In genomic region chr1:150161747-150162581, GRCh38 we compare ENCODE assay signal across 1 cellular context.
TF ChIP-seq lines count a peak whose summit lies in the region.

No MANE protein-coding gene starts in this region.

TF ChIP-seq in GM12878, 131 proteins besides CTCF, POLR2A, EP300 and RAD21 (continued from another document):
- TF ChIP-seq ZBTB33 (IDR thresholded peaks at IDR 0.05): no peak
- TF ChIP-seq MXI1 (IDR thresholded peaks at IDR 0.05; ENCODE audit: low read depth, low read length): no peak
- TF ChIP-seq, protein P1, sequence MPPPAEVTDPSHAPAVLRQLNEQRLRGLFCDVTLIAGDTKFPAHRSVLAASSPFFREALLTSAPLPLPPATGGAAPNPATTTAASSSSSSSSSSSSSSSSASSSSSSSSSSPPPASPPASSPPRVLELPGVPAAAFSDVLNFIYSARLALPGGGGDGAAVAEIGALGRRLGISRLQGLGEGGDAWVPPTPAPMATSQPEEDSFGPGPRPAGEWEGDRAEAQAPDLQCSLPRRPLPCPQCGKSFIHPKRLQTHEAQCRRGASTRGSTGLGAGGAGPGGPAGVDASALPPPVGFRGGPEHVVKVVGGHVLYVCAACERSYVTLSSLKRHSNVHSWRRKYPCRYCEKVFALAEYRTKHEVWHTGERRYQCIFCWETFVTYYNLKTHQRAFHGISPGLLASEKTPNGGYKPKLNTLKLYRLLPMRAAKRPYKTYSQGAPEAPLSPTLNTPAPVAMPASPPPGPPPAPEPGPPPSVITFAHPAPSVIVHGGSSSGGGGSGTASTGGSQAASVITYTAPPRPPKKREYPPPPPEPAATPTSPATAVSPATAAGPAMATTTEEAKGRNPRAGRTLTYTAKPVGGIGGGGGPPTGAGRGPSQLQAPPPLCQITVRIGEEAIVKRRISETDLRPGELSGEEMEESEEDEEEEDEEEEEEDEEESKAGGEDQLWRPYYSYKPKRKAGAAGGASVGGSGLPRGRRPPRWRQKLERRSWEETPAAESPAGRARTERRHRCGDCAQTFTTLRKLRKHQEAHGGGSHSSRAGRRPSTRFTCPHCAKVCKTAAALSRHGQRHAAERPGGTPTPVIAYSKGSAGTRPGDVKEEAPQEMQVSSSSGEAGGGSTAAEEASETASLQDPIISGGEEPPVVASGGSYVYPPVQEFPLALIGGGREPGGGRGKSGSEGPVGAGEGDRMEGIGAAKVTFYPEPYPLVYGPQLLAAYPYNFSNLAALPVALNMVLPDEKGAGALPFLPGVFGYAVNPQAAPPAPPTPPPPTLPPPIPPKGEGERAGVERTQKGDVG (CRISPR knock-in tag; IDR thresholded peaks at IDR 0.05): peak; percentile 67; the same call in 1 of the 2 replicates
- no peak for TF ChIP-seq BRCA1 (IDR thresholded peaks at IDR 0.05; ENCODE audit: low read depth, low read length)
- TF ChIP-seq IRF4 (IDR thresholded peaks at IDR 0.05; ENCODE audit: low read depth, low read length): no peak
- no peak for TF ChIP-seq PAX5 (IDR thresholded peaks at IDR 0.05; ENCODE audit: borderline replicate concordance, low read depth, low read length)
- TF ChIP-seq PBX3 (IDR thresholded peaks at IDR 0.05; ENCODE audit: insufficient replicate concordance, low read depth, low read length): peak; percentile 52
- 0 out of 2 replicates have a peak, but pooled peaks have one; percentile 14 for TF ChIP-seq NBN (IDR thresholded peaks at IDR 0.05)
- TF ChIP-seq BCL11A (IDR thresholded peaks at IDR 0.05; ENCODE audit: low read depth, low read length): no peak
- TF ChIP-seq, protein P2, sequence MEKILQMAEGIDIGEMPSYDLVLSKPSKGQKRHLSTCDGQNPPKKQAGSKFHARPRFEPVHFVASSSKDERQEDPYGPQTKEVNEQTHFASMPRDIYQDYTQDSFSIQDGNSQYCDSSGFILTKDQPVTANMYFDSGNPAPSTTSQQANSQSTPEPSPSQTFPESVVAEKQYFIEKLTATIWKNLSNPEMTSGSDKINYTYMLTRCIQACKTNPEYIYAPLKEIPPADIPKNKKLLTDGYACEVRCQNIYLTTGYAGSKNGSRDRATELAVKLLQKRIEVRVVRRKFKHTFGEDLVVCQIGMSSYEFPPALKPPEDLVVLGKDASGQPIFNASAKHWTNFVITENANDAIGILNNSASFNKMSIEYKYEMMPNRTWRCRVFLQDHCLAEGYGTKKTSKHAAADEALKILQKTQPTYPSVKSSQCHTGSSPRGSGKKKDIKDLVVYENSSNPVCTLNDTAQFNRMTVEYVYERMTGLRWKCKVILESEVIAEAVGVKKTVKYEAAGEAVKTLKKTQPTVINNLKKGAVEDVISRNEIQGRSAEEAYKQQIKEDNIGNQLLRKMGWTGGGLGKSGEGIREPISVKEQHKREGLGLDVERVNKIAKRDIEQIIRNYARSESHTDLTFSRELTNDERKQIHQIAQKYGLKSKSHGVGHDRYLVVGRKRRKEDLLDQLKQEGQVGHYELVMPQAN (conservative IDR thresholded peaks at IDR 0.05): no peak
- peak; percentile 34; the same call in 1 of the 2 replicates for TF ChIP-seq BCLAF1 (IDR thresholded peaks at IDR 0.05)
- no peak for TF ChIP-seq BCL3 (IDR thresholded peaks at IDR 0.05; ENCODE audit: borderline replicate concordance, insufficient read depth, low read depth, low read length, poor library complexity, severe bottlenecking)
- TF ChIP-seq ASH2L (IDR thresholded peaks at IDR 0.05; ENCODE audit: borderline replicate concordance, low read depth): no peak
- TF ChIP-seq CHD1 (IDR thresholded peaks at IDR 0.05; ENCODE audit: low read depth, low read length): no peak; the same call in 1 of the 2 replicates
- no peak for TF ChIP-seq NR2C2 (IDR thresholded peaks at IDR 0.05; ENCODE audit: borderline replicate concordance, control insufficient read depth, insufficient read length, low read depth)
